Comparison of ENCODE assay signal across 1 cellular context in genomic region chr9:136081113-136081825, GRCh38.
TF ChIP-seq lines count a peak whose summit lies in the region.

No MANE protein-coding gene starts in this region.

TF ChIP-seq in GM23338, 12 proteins besides CTCF, POLR2A, EP300 and RAD21 (continued from another document):
- TF ChIP-seq POLR2AphosphoS5 (IDR thresholded peaks at IDR 0.05; ENCODE audit: low read depth) (no peak), EZH2phosphoT487 (IDR thresholded peaks at IDR 0.05; ENCODE audit: unreplicated experiment) (no peak), EZH2 (IDR thresholded peaks at IDR 0.05; ENCODE audit: low read depth, unreplicated experiment) (no peak), JUNB (IDR thresholded peaks at IDR 0.05; ENCODE audit: unreplicated experiment) (no peak), ZNF331 (CRISPR knock-in tag; IDR thresholded peaks at IDR 0.05; ENCODE audit: low read depth) (no peak), ETS1 (IDR thresholded peaks at IDR 0.05) (no peak)
- TF ChIP-seq, protein P1, sequence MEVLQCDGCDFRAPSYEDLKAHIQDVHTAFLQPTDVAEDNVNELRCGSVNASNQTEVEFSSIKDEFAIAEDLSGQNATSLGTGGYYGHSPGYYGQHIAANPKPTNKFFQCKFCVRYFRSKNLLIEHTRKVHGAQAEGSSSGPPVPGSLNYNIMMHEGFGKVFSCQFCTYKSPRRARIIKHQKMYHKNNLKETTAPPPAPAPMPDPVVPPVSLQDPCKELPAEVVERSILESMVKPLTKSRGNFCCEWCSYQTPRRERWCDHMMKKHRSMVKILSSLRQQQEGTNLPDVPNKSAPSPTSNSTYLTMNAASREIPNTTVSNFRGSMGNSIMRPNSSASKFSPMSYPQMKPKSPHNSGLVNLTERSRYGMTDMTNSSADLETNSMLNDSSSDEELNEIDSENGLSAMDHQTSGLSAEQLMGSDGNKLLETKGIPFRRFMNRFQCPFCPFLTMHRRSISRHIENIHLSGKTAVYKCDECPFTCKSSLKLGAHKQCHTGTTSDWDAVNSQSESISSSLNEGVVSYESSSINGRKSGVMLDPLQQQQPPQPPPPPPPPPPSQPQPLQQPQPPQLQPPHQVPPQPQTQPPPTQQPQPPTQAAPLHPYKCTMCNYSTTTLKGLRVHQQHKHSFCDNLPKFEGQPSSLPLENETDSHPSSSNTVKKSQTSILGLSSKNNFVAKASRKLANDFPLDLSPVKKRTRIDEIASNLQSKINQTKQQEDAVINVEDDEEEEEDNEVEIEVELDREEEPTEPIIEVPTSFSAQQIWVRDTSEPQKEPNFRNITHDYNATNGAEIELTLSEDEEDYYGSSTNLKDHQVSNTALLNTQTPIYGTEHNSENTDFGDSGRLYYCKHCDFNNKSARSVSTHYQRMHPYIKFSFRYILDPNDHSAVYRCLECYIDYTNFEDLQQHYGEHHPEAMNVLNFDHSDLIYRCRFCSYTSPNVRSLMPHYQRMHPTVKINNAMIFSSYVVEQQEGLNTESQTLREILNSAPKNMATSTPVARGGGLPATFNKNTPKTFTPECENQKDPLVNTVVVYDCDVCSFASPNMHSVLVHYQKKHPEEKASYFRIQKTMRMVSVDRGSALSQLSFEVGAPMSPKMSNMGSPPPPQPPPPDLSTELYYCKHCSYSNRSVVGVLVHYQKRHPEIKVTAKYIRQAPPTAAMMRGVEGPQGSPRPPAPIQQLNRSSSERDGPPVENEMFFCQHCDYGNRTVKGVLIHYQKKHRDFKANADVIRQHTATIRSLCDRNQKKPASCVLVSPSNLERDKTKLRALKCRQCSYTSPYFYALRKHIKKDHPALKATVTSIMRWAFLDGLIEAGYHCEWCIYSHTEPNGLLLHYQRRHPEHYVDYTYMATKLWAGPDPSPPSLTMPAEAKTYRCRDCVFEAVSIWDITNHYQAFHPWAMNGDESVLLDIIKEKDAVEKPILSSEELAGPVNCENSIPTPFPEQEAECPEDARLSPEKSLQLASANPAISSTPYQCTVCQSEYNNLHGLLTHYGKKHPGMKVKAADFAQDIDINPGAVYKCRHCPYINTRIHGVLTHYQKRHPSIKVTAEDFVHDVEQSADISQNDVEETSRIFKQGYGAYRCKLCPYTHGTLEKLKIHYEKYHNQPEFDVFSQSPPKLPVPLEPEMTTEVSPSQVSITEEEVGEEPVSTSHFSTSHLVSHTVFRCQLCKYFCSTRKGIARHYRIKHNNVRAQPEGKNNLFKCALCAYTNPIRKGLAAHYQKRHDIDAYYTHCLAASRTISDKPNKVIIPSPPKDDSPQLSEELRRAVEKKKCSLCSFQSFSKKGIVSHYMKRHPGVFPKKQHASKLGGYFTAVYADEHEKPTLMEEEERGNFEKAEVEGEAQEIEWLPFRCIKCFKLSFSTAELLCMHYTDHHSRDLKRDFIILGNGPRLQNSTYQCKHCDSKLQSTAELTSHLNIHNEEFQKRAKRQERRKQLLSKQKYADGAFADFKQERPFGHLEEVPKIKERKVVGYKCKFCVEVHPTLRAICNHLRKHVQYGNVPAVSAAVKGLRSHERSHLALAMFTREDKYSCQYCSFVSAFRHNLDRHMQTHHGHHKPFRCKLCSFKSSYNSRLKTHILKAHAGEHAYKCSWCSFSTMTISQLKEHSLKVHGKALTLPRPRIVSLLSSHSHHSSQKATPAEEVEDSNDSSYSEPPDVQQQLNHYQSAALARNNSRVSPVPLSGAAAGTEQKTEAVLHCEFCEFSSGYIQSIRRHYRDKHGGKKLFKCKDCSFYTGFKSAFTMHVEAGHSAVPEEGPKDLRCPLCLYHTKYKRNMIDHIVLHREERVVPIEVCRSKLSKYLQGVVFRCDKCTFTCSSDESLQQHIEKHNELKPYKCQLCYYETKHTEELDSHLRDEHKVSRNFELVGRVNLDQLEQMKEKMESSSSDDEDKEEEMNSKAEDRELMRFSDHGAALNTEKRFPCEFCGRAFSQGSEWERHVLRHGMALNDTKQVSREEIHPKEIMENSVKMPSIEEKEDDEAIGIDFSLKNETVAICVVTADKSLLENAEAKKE (CRISPR knock-in tag; IDR thresholded peaks at IDR 0.05) = no peak
- TF ChIP-seq, protein P2, sequence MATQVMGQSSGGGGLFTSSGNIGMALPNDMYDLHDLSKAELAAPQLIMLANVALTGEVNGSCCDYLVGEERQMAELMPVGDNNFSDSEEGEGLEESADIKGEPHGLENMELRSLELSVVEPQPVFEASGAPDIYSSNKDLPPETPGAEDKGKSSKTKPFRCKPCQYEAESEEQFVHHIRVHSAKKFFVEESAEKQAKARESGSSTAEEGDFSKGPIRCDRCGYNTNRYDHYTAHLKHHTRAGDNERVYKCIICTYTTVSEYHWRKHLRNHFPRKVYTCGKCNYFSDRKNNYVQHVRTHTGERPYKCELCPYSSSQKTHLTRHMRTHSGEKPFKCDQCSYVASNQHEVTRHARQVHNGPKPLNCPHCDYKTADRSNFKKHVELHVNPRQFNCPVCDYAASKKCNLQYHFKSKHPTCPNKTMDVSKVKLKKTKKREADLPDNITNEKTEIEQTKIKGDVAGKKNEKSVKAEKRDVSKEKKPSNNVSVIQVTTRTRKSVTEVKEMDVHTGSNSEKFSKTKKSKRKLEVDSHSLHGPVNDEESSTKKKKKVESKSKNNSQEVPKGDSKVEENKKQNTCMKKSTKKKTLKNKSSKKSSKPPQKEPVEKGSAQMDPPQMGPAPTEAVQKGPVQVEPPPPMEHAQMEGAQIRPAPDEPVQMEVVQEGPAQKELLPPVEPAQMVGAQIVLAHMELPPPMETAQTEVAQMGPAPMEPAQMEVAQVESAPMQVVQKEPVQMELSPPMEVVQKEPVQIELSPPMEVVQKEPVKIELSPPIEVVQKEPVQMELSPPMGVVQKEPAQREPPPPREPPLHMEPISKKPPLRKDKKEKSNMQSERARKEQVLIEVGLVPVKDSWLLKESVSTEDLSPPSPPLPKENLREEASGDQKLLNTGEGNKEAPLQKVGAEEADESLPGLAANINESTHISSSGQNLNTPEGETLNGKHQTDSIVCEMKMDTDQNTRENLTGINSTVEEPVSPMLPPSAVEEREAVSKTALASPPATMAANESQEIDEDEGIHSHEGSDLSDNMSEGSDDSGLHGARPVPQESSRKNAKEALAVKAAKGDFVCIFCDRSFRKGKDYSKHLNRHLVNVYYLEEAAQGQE (IDR thresholded peaks at IDR 0.05; ENCODE audit: unreplicated experiment) = no peak
